1 cellular context compared by ENCODE assay signal in genomic region chr18:40957533-40958070, GRCh38.
TF ChIP-seq lines count a peak whose summit lies in the region.

No MANE protein-coding gene starts in this region.

TF ChIP-seq in H1, 55 proteins besides CTCF, POLR2A, EP300 and RAD21:
- no peak for TF ChIP-seq CHD7 (IDR thresholded peaks at IDR 0.05; ENCODE audit: insufficient replicate concordance, low read length)
- TF ChIP-seq RXRA (IDR thresholded peaks at IDR 0.05; ENCODE audit: insufficient read depth, low read depth, low read length): no peak
- no peak for TF ChIP-seq EZH2 (IDR thresholded peaks at IDR 0.05; ENCODE audit: low read depth, low read length, severe bottlenecking)
- TF ChIP-seq SP2 (IDR thresholded peaks at IDR 0.05; ENCODE audit: low read length): no peak
- TF ChIP-seq YY1 (IDR thresholded peaks at IDR 0.05; ENCODE audit: low read depth, low read length): no peak
- TF ChIP-seq SIN3A (conservative IDR thresholded peaks at IDR 0.05 in 1 of 2, IDR thresholded peaks at IDR 0.05 in 1 of 2; ENCODE audit: low read depth in 1 of 2, low read length in 2 of 2): no peak
- TF ChIP-seq POLR2AphosphoS5 (IDR thresholded peaks at IDR 0.05; ENCODE audit: low read depth, low read length): no peak
- TF ChIP-seq KDM5A (IDR thresholded peaks at IDR 0.05; ENCODE audit: low read length): no peak
- TF ChIP-seq SUZ12 (IDR thresholded peaks at IDR 0.05; ENCODE audit: low read length): no peak
- TF ChIP-seq SIX5 (IDR thresholded peaks at IDR 0.05; ENCODE audit: low read depth, low read length): no peak
- TF ChIP-seq SP4 (IDR thresholded peaks at IDR 0.05; ENCODE audit: low read length): no peak
